Comparison of ENCODE assay signal across 13 cellular contexts in the genomic region with DNA sequence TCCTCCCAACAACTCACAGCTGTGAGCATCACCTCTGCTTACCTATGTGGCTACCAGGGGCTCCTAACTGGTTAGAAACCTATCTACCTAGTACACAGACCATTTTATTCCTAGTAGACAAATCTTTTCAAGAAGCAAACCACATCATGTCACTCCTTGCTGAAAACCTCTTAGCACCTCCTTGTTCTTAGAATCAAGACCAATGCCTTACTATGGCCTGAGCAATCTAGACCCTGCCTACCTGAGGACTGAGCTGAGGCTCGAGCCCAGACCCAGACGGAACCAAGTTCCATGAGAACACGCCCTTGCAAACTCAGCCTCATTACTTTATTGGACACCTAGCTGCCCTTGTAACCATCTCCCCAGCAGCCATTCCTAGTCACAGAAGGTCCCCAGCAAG. TPM values are rescaled to one million over a fixed set of nuclear protein-coding genes. Genes with fewer than 3 reads are reported as not detected.
DNase-seq lines count a peak whose midpoint lies in the region; ATAC-seq and TF ChIP-seq lines count a peak whose summit lies in the region.
"Had no signal": no experiment of that assay in that cellular context is flagged by ENCODE, and none has a peak within 500 bp of the region (broad histone marks: within the 10 kb centered on the region; RNA-seq: fewer than 3 reads in every experiment).

No MANE protein-coding gene starts in this region.

- H2AFZ ChIP-seq in osteoblast (ENCODE audit: low read length) = no peak overlapping the region

- H4K20me1 ChIP-seq in osteoblast (ENCODE audit: insufficient read depth, low read length) = no peaks in the 10 kb centered on the region

- H3K27ac ChIP-seq in heart left ventricle = peak overlapping the region in 11 of 12 donors; percentile 75 to 95 (median 86)
- H3K27ac ChIP-seq in dorsolateral prefrontal cortex = peak overlapping the region in 32 of 59 donors; percentile 4 to 92 (median 76)
- peak overlapping the region; percentile 99 for H3K27ac ChIP-seq in osteoblast (ENCODE audit: low read depth, low read length)
- peak overlapping the region; percentile 78 for H3K27ac ChIP-seq in upper lobe of right lung

- ATAC-seq in heart left ventricle (no peak), Right ventricle myocardium superior (ENCODE audit: poor library complexity) (no peak), upper lobe of right lung (no peak)
- ATAC-seq: T-cell had no signal

- DNase-seq in heart left ventricle (no peak), Right ventricle myocardium superior (no peak), dorsolateral prefrontal cortex (no peak), osteoblast (ENCODE audit: insufficient read length, low spot score, missing footprints) (no peak), upper lobe of right lung (no peak), GM13976 (ENCODE audit: low spot score) (no peak), T-helper 1 cell (no peak), NCI-H146 treated with DMSO at 0.1 percent for 48 hours (lab: John Stamatoyannopoulos, UW; ENCODE audit: unreplicated experiment) (no peak)
- DNase-seq: midbrain, NCI-H1694 treated with DMSO at 0.1 percent for 48 hours, NCI-H524, T-cell had no signal

- TF ChIP-seq POLR2A in heart left ventricle (IDR thresholded peaks at IDR 0.05) = no peak

- H3K27me3 ChIP-seq in heart left ventricle (no peaks in the 10 kb centered on the region), dorsolateral prefrontal cortex (no peaks in the 10 kb centered on the region), osteoblast (ENCODE audit: insufficient read depth, low read length) (no peaks in the 10 kb centered on the region), upper lobe of right lung (no peaks in the 10 kb centered on the region)

- H3K4me3 ChIP-seq in heart left ventricle = no peak overlapping the region
- no peak overlapping the region for H3K4me3 ChIP-seq in dorsolateral prefrontal cortex
- H3K4me3 ChIP-seq in osteoblast (ENCODE audit: insufficient read depth, low read length) = peak overlapping the region; percentile 21
- H3K4me3 ChIP-seq in upper lobe of right lung = no peak overlapping the region

- in situ Hi-C loops in GM13976 (cut with MboI; ENCODE audit: low sequenced_read_pairs, unreplicated experiment) = no loop called here

- H3K79me2 ChIP-seq in osteoblast (ENCODE audit: insufficient read depth, low read length) = no peaks in the 10 kb centered on the region

- TF ChIP-seq CTCF in heart left ventricle (IDR thresholded peaks at IDR 0.05) (no peak), dorsolateral prefrontal cortex (IDR thresholded peaks at IDR 0.05 in 54 of 56, conservative IDR thresholded peaks at IDR 0.05 in 2 of 56; ENCODE audit: low read depth in 1 of 56, partially characterized antibody in 56 of 56) (no peak), osteoblast (IDR thresholded peaks at IDR 0.05; ENCODE audit: extremely low read depth, low read depth, low read length) (no peak), upper lobe of right lung (IDR thresholded peaks at IDR 0.05) (no peak), GM13976 (IDR thresholded peaks at IDR 0.05; ENCODE audit: borderline replicate concordance, control extremely low read depth, extremely low read depth, insufficient read depth, missing control alignments) (no peak)

- intact Hi-C loops in heart left ventricle (cut with DNase I) (loop anchor here in 2 of 10 donors (5.0 to 10.0 kb wide), 2 partner anchors 36 to 518 kb away; no protein-coding TSS in a partner anchor), Right ventricle myocardium superior (cut with DNase I) (no loop called here), dorsolateral prefrontal cortex (cut with DNase I) (loop anchor here in 1 of 2 donors (5.0 kb wide), 1 partner anchor 41 kb away; no protein-coding TSS in a partner anchor), upper lobe of right lung (cut with DNase I) (no loop called here)

- H3K36me3 ChIP-seq in heart left ventricle (peaks cover 0 to 8% (median 0%) of the 10 kb centered on the region in 9 donors), osteoblast (ENCODE audit: insufficient read depth, low read length) (no peaks in the 10 kb centered on the region), upper lobe of right lung (no peaks in the 10 kb centered on the region)

- 92 to 97% (median 96%) methylated on average over 3 of the region's 3 CpGs for WGBS in heart left ventricle, 4 donors

- H3K4me2 ChIP-seq in osteoblast (ENCODE audit: insufficient read depth, low read length) = peak overlapping the region; percentile 82

- H3K4me1 ChIP-seq in heart left ventricle (peaks cover 19 to 96% (median 72%) of the 10 kb centered on the region in 12 donors), osteoblast (ENCODE audit: insufficient read depth, low read length) (peaks cover 65% of the 10 kb centered on the region), upper lobe of right lung (peaks cover 76% of the 10 kb centered on the region)

- H3K9me3 ChIP-seq in heart left ventricle (no peaks in the 10 kb centered on the region), osteoblast (ENCODE audit: low read depth, low read length) (no peaks in the 10 kb centered on the region), upper lobe of right lung (no peaks in the 10 kb centered on the region)

RNA-seq across cellular contexts. Expression of gene CMKLR1, which starts 32.6 kb away (rescaled TPM):
- total RNA-seq in heart left ventricle (10 to 100 TPM in 2 of 9 donors, 1 to 10 TPM in 7; 5.4 to 47.3 (median 8.2) TPM), Right ventricle myocardium superior (7.2 TPM), dorsolateral prefrontal cortex (10 to 100 TPM in 1 of 120 experiments, 1 to 10 TPM in 119; 1.3 to 10.8 (median 3.7) TPM), osteoblast (6.8 and 9.8 TPM in 2 replicates), upper lobe of right lung (29.1 TPM)
- polyA plus RNA-seq in heart left ventricle = 1 to 10 TPM; 2.0 to 4.1 TPM
- total RNA-seq: activated T-helper 1 cell treated with anti-CD3 and anti-CD28 coated beads, Interleukin-12 subunit alpha, Interleukin-12 subunit beta, Interleukin-2, Interleukin-4 antibody, amounts not matched to agents 30 ng/mL and 10 ng/mL and 1 ng/mL, durations not matched to agents 14 hours and 24 hours and 36 hours had no signal
